13 cellular contexts compared by ENCODE assay signal in the genomic region with DNA sequence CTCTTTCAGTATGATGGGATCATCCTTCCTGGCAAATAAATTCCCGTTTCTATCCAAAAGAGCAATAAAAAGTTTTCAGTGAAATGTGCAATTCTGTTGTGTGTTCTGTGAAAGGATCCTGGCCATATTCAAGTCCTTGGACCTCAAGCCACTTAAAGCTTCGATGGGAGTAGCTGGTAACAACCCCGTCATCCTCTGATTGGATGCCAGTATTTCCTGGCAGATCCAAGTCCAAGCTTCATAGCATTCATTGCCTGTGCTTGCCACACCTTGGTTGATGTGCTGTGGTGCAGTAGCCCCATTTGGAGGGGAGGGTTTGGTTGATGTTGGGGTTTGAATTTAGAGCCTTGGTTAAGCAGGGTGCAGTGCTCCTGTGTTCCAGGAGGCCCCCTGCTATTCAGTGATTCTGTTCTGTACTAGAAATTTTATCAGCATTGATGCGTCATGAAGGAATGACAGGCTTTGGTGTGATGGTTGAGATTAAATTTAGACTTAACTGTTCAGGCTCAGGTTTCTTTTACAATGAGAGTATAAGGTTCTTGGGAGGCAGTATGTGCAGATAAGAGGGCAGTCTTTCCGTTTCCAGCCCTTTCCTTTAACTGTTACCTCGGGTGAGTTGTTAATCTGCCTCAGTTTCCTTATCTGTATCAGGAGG. TPM values are rescaled to one million over a fixed set of nuclear protein-coding genes. Genes with fewer than 3 reads are reported as not detected.
DNase-seq lines count a peak whose midpoint lies in the region; ATAC-seq and TF ChIP-seq lines count a peak whose summit lies in the region.
"Had no signal": no experiment of that assay in that cellular context is flagged by ENCODE, and none has a peak within 500 bp of the region (broad histone marks: within the 10 kb centered on the region; RNA-seq: fewer than 3 reads in every experiment).

No MANE protein-coding gene starts in this region.

- intact Hi-C loops in HCT116 (cut with micrococcal nuclease) = no loop called here
- intact Hi-C loops in natural killer cell (cut with micrococcal nuclease) = no loop called here

- H3K4me1 Mint-ChIP-seq in CD4-positive, CD25-positive, alpha-beta regulatory T cell = peaks cover 16 to 79% (median 54%) of the 10 kb centered on the region in 4 donors
- H3K4me1 Mint-ChIP-seq in activated naive CD8-positive, alpha-beta T cell treated with anti-CD3 and anti-CD28 coated beads, Interleukin-2, amount 50 U/mL, for 24 hours = peaks cover 75% of the 10 kb centered on the region
- peaks cover 65 to 72% of the 10 kb centered on the region in 2 donors for H3K4me1 Mint-ChIP-seq in natural killer cell

- H3K27ac Mint-ChIP-seq in CD4-positive, CD25-positive, alpha-beta regulatory T cell = peak overlapping the region in 1 of 3 donors; percentile 68
- H3K27ac Mint-ChIP-seq in activated naive CD8-positive, alpha-beta T cell treated with anti-CD3 and anti-CD28 coated beads, Interleukin-2, amount 50 U/mL, for 24 hours = peak overlapping the region; percentile 97
- H3K27ac Mint-ChIP-seq in natural killer cell = peak overlapping the region; percentile 34 to 72

- no peak overlapping the region for H3K4me3 ChIP-seq in CD4-positive, CD25-positive, alpha-beta regulatory T cell (ENCODE audit: low read depth, low read length)
- no peak overlapping the region for H3K4me3 ChIP-seq in HCT116 (replicated peaks in 1 of 2; ENCODE audit: low read depth in 1 of 2, low read length in 2 of 2)

- DNase-seq in CD4-positive, CD25-positive, alpha-beta regulatory T cell = no peak
- DNase-seq in HCT116 (ENCODE audit: low read depth, low spot score) (no peak), natural killer cell (no peak), DMS79 treated with DMSO at 0.1 percent for 48 hours (lab: John Stamatoyannopoulos, UW) (no peak), NCI-H510A (lab: John Stamatoyannopoulos, UW) (no peak)
- DNase-seq in activated naive CD8-positive, alpha-beta T cell treated with anti-CD3 and anti-CD28 coated beads, Interleukin-2, amount 50 U/mL, for 24 hours = no peak
- DNase-seq: activated CD4-positive, CD25-positive, alpha-beta regulatory T cell; glutamatergic neuron; NCI-H1417 treated with DMSO at 0.1 percent for 48 hours; NCI-H345; T-cell had no signal

- H3K36me3 Mint-ChIP-seq in CD4-positive, CD25-positive, alpha-beta regulatory T cell = peaks cover 55% of the 10 kb centered on the region
- H3K36me3 Mint-ChIP-seq in activated naive CD8-positive, alpha-beta T cell treated with anti-CD3 and anti-CD28 coated beads, Interleukin-2, amount 50 U/mL, for 24 hours (ENCODE audit: low read depth) = peaks cover 94% of the 10 kb centered on the region
- H3K36me3 Mint-ChIP-seq in natural killer cell = peaks cover 22% of the 10 kb centered on the region

- peak overlapping the region in 3 of 4 donors; percentile 18 to 28 (median 24) for H3K4me3 Mint-ChIP-seq in CD4-positive, CD25-positive, alpha-beta regulatory T cell
- H3K4me3 Mint-ChIP-seq in activated naive CD8-positive, alpha-beta T cell treated with anti-CD3 and anti-CD28 coated beads, Interleukin-2, amount 50 U/mL, for 24 hours = peak overlapping the region; percentile 86
- H3K4me3 Mint-ChIP-seq in natural killer cell = peak overlapping the region; percentile 14

- no peaks in the 10 kb centered on the region for H3K27me3 ChIP-seq in CD4-positive, CD25-positive, alpha-beta regulatory T cell (ENCODE audit: control insufficient read depth, insufficient read depth, low read length)
- H3K27me3 ChIP-seq in HCT116 (ENCODE audit: insufficient read depth, low read length) = no peaks in the 10 kb centered on the region

- no peaks in the 10 kb centered on the region for H3K9me3 ChIP-seq in CD4-positive, CD25-positive, alpha-beta regulatory T cell (ENCODE audit: control insufficient read depth in 2 of 2, low read length in 2 of 2)
- H3K9me3 ChIP-seq in HCT116 (ENCODE audit: control insufficient read depth in 1 of 2, insufficient read depth in 1 of 2, low read depth in 1 of 2, low read length in 2 of 2) = no peaks in the 10 kb centered on the region

- H3K4me2 ChIP-seq in HCT116 (ENCODE audit: low read length) = no peak overlapping the region

- H3K9me3 Mint-ChIP-seq in CD4-positive, CD25-positive, alpha-beta regulatory T cell = no peaks in the 10 kb centered on the region
- no peaks in the 10 kb centered on the region for H3K9me3 Mint-ChIP-seq in activated naive CD8-positive, alpha-beta T cell treated with anti-CD3 and anti-CD28 coated beads, Interleukin-2, amount 50 U/mL, for 24 hours
- no peaks in the 10 kb centered on the region for H3K9me3 Mint-ChIP-seq in natural killer cell
- H3K9me3 Mint-ChIP-seq: T-cell had no signal

- BruUV-seq in HCT116 (replicated peaks; lab: Mats Ljungman, UMichigan) = no TSS peak

- H3K27me3 Mint-ChIP-seq in CD4-positive, CD25-positive, alpha-beta regulatory T cell = peaks cover 5% of the 10 kb centered on the region
- H3K27me3 Mint-ChIP-seq in activated naive CD8-positive, alpha-beta T cell treated with anti-CD3 and anti-CD28 coated beads, Interleukin-2, amount 50 U/mL, for 24 hours = no peaks in the 10 kb centered on the region
- no peaks in the 10 kb centered on the region for H3K27me3 Mint-ChIP-seq in natural killer cell (ENCODE audit: low read depth in 2 of 2)
- H3K27me3 Mint-ChIP-seq: T-cell had no signal

- RAD21 ChIA-PET in HCT116 (lab: Charles Lee; ENCODE audit: low non-redundant PET in 1 of 2, low total read pairs in 2 of 2, uncharacterized antibody in 2 of 2, unreplicated experiment in 2 of 2) = interaction anchor here in 1 of 2 experiments (0.7 kb wide), 1 partner anchor 155 kb away, joined by 4 read pairs; no protein-coding TSS in a partner anchor

- CTCF ChIA-PET in HCT116 (lab: Charles Lee) = no interaction called here

- peak overlapping the region; percentile 15 for H3K27ac ChIP-seq in CD4-positive, CD25-positive, alpha-beta regulatory T cell (ENCODE audit: insufficient read depth, low read length, poor library complexity, severe bottlenecking)
- H3K27ac ChIP-seq in HCT116 (ENCODE audit: low read depth, low read length) = no peak overlapping the region

- no peak overlapping the region for H3K9ac ChIP-seq in HCT116 (ENCODE audit: low read length)

- peaks cover 84% of the 10 kb centered on the region for H3K36me3 ChIP-seq in CD4-positive, CD25-positive, alpha-beta regulatory T cell (ENCODE audit: control insufficient read depth, insufficient read depth, low read length)
- H3K36me3 ChIP-seq in HCT116 (ENCODE audit: control insufficient read depth in 1 of 2, insufficient read depth in 2 of 2, low read length in 2 of 2) = peaks cover 78 to 93% of the 10 kb centered on the region in 2 experiments

- H3K4me1 ChIP-seq in CD4-positive, CD25-positive, alpha-beta regulatory T cell (ENCODE audit: control insufficient read depth, insufficient read depth, low read length, poor library complexity, severe bottlenecking) = peaks cover 33% of the 10 kb centered on the region
- H3K4me1 ChIP-seq in HCT116 (ENCODE audit: control insufficient read depth in 1 of 2, insufficient read depth in 2 of 2, low read length in 2 of 2) = peaks cover 4 to 22% of the 10 kb centered on the region in 2 experiments; a peak in 3 of 4 replicates

- no peak for ATAC-seq in CD4-positive, CD25-positive, alpha-beta regulatory T cell (ENCODE audit: low read depth in 2 of 2)
- ATAC-seq in HCT116 (no peak), natural killer cell (no peak), HG02678 (IDR thresholded peaks at IDR 0.05; ENCODE audit: unreplicated experiment) (no peak)
- no peak for ATAC-seq in activated naive CD8-positive, alpha-beta T cell treated with anti-CD3 and anti-CD28 coated beads, Interleukin-2, amount 50 U/mL, for 24 hours
- ATAC-seq in activated CD4-positive, CD25-positive, alpha-beta regulatory T cell treated with anti-CD3 and anti-CD28 coated beads, Interleukin-2, amount 50 U/mL, for 24 hours = no peak
- ATAC-seq: T-cell had no signal

- H4K20me1 ChIP-seq in HCT116 (ENCODE audit: insufficient read depth) = peaks cover 74% of the 10 kb centered on the region

- peaks cover 99% of the 10 kb centered on the region for H3K79me2 ChIP-seq in HCT116 (ENCODE audit: insufficient read depth, low read length)

- POLR2A ChIA-PET in HCT116 (lab: Charles Lee) = no interaction called here

- no peak for TF ChIP-seq POLR2A in HCT116 (IDR thresholded peaks at IDR 0.05; ENCODE audit: borderline replicate concordance, extremely low read depth, insufficient read depth, insufficient read length)

- H2AFZ ChIP-seq in HCT116 (ENCODE audit: low read depth, low read length, poor library complexity, severe bottlenecking) = no peak overlapping the region

- H3K9me2 ChIP-seq in HCT116 (ENCODE audit: insufficient read depth) = no peaks in the 10 kb centered on the region

- TF ChIP-seq CTCF in HCT116 (IDR thresholded peaks at IDR 0.05 in 2 of 3, conservative IDR thresholded peaks at IDR 0.05 in 1 of 3; ENCODE audit: borderline replicate concordance in 1 of 3, insufficient read depth in 1 of 3, low read depth in 2 of 3, low read length in 2 of 3) (no peak), natural killer cell (IDR thresholded peaks at IDR 0.05) (no peak)

- no peak for TF ChIP-seq RAD21 in HCT116 (IDR thresholded peaks at IDR 0.05; ENCODE audit: low read depth)

TF ChIP-seq in HCT116, 20 proteins besides CTCF, POLR2A, EP300 and RAD21:
- TF ChIP-seq, protein P1, sequence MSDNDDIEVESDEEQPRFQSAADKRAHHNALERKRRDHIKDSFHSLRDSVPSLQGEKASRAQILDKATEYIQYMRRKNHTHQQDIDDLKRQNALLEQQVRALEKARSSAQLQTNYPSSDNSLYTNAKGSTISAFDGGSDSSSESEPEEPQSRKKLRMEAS (IDR thresholded peaks at IDR 0.05) = no peak
- TF ChIP-seq POLR2AphosphoS5 (IDR thresholded peaks at IDR 0.05; ENCODE audit: low read depth, low read length) = 0 out of 2 replicates have a peak, but pooled peaks have one; percentile 23

RNA-seq across cellular contexts. Expression of gene RPL11, which starts 4.9 kb away (rescaled TPM):
- 1,395 TPM for total RNA-seq in CD4-positive, CD25-positive, alpha-beta regulatory T cell
- 1,000 to 10,000 TPM; 1,256 to 1,673 (median 1,465) TPM for polyA plus RNA-seq in CD4-positive, CD25-positive, alpha-beta regulatory T cell
- total RNA-seq in HCT116 (2021; ENCODE audit: unreplicated experiment) (1,262 TPM), natural killer cell (100 to 1,000 TPM; 609 to 795 (median 740) TPM)
- 2,336 and 2,697 TPM in 2 replicates for polyA plus RNA-seq in HCT116 (2012)

RNA-seq across cellular contexts. Expression of gene ELOA, which starts 46.8 kb away (rescaled TPM):
- total RNA-seq in CD4-positive, CD25-positive, alpha-beta regulatory T cell = 42.0 TPM
- polyA plus RNA-seq in CD4-positive, CD25-positive, alpha-beta regulatory T cell = 10 to 100 TPM; 22.6 to 34.3 (median 29.0) TPM
- total RNA-seq in HCT116 (2021; ENCODE audit: unreplicated experiment) = 39.3 TPM
- 12.8 and 14.9 TPM in 2 replicates for polyA plus RNA-seq in HCT116 (2012)
- 10 to 100 TPM; 28.7 to 48.2 (median 36.9) TPM for total RNA-seq in natural killer cell

Comparison
In these comparisons a context has a peak if more than half of its experiments do, and no peak if none do; other contexts are left out.
1. H3K4me3 Mint-ChIP-seq: peak in every context shown above with its lines; median percentile 86 in activated naive CD8-positive, alpha-beta T cell treated with anti-CD3 and anti-CD28 coated beads, Interleukin-2, amount 50 U/mL, for 24 hours; 24 in CD4-positive, CD25-positive, alpha-beta regulatory T cell; 14 in natural killer cell.